In the genomic region with DNA sequence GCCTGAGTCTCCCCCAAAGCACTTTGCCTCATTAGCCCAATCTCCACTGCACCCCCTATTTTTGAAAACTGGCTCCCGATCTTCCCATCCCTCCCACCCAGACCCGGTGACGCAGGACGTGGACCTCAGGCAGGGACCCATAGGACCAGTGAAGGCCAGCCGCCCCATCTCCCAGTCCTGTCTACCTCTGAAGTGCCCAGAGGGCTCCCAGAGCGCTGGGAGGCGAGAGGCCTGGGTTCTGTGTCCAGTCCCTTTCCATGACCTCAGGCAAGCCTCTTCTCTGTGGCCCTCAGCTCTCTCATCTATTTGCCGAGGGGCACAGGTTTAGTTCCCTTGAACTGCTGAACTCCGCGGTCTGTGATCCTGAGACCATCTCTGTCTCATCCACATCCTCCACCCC, we compare ENCODE assay signal across 1 cellular context.
TF ChIP-seq lines count a peak whose summit lies in the region.

No MANE protein-coding gene starts in this region.

TF ChIP-seq in A549, 52 proteins besides CTCF, POLR2A, EP300 and RAD21:
- TF ChIP-seq HEYL (CRISPR knock-in tag; IDR thresholded peaks at IDR 0.05) (no peak), HOXA7 (CRISPR knock-in tag; IDR thresholded peaks at IDR 0.05) (no peak), ZSCAN20 (CRISPR knock-in tag; IDR thresholded peaks at IDR 0.05) (no peak), ZNF302 (CRISPR knock-in tag; IDR thresholded peaks at IDR 0.05) (no peak), NPAS2 (CRISPR knock-in tag; IDR thresholded peaks at IDR 0.05; ENCODE audit: borderline replicate concordance) (no peak), JUNB (IDR thresholded peaks at IDR 0.05) (no peak), RARB (CRISPR knock-in tag; IDR thresholded peaks at IDR 0.05) (no peak)
